In genomic region chr3:36992806-36993325, GRCh38 we compare ENCODE assay signal across 8 cellular contexts. TPM values are rescaled to one million over a fixed set of nuclear protein-coding genes. Genes with fewer than 3 reads are reported as not detected.
DNase-seq lines count a peak whose midpoint lies in the region; ATAC-seq and TF ChIP-seq lines count a peak whose summit lies in the region.

TSS of gene EPM2AIP1 (minus strand) at chr3:36993131. CDS start at chr3:36993077, 54 bp downstream.

- H3K9ac ChIP-seq in OCI-LY3 (ENCODE audit: low read length) (peak within 1 kb of the TSS; percentile 93), colonic mucosa (ENCODE audit: low read depth in 2 of 2, low read length in 2 of 2) (peak within 1 kb of the TSS; percentile 90 to 93), mesendoderm (ENCODE audit: low read length) (peak within 1 kb of the TSS; percentile 99)

- H3K27ac ChIP-seq in OCI-LY3 (ENCODE audit: low read length) (peak within 1 kb of the TSS; percentile 88), colonic mucosa (peak within 1 kb of the TSS; percentile 97), mesendoderm (ENCODE audit: low read depth, low read length) (peak within 1 kb of the TSS; percentile 89), upper lobe of right lung (peak within 1 kb of the TSS; percentile 98)

- peak within 1 kb of the TSS; percentile 85 for H3K4ac ChIP-seq in mesendoderm (ENCODE audit: low read depth, low read length)

- peak within 1 kb of the TSS; percentile 90 for H3K4me3 ChIP-seq in OCI-LY3 (ENCODE audit: low read length)
- peak within 1 kb of the TSS; percentile 53 for H3K4me3 ChIP-seq in colonic mucosa
- peak within 1 kb of the TSS; percentile 94 for H3K4me3 ChIP-seq in mesendoderm (ENCODE audit: low read length)
- H3K4me3 ChIP-seq in upper lobe of right lung, result peak within 1 kb of the TSS; percentile 82

- DNase-seq in HCEC 1CT (peak; percentile 100), colonic mucosa (no peak), mesendoderm (no peak), upper lobe of right lung (peak; percentile 96), DMS79 treated with DMSO at 0.1 percent for 48 hours (lab: John Stamatoyannopoulos, UW) (no peak), NCI-H2081 treated with DMSO at 0.1 percent for 48 hours (lab: John Stamatoyannopoulos, UW) (no peak)

- ATAC-seq in GM18499 (IDR thresholded peaks at IDR 0.05; ENCODE audit: insufficient read depth, unreplicated experiment) (peak; percentile 1), upper lobe of right lung (peak; percentile 96)

- peak within 1 kb of the TSS; percentile 12 for H3K18ac ChIP-seq in mesendoderm (ENCODE audit: low read length)

- no peak within 1 kb of the TSS for H2BK120ac ChIP-seq in mesendoderm (ENCODE audit: low read depth, low read length)

- H3K27me3 ChIP-seq in OCI-LY3 (ENCODE audit: low read depth, low read length) (no peaks in the 10 kb centered on the region), colonic mucosa (no peaks in the 10 kb centered on the region), mesendoderm (ENCODE audit: insufficient read depth, low read length, poor library complexity) (no peaks in the 10 kb centered on the region), upper lobe of right lung (no peaks in the 10 kb centered on the region)

- H3K4me2 ChIP-seq in OCI-LY3 (ENCODE audit: low read length) (peak within 1 kb of the TSS; percentile 95), mesendoderm (ENCODE audit: low read length) (peak within 1 kb of the TSS; percentile 82)

- H3K4me1 ChIP-seq in OCI-LY3 (ENCODE audit: low read length) (peaks cover 32% of the 10 kb centered on the region), colonic mucosa (no peaks in the 10 kb centered on the region), mesendoderm (ENCODE audit: control insufficient read depth, low read depth, low read length) (peaks cover 10% of the 10 kb centered on the region), upper lobe of right lung (peaks cover 50% of the 10 kb centered on the region)

- peak; percentile 31 for TF ChIP-seq CTCF in OCI-LY3 (IDR thresholded peaks at IDR 0.05; ENCODE audit: low read depth, low read length)
- TF ChIP-seq CTCF in colonic mucosa (IDR thresholded peaks at IDR 0.05), result no peak
- TF ChIP-seq CTCF in upper lobe of right lung (IDR thresholded peaks at IDR 0.05), result peak; percentile 40

- intact Hi-C loops in colonic mucosa (cut with DNase I), result no loop called here
- intact Hi-C loops in upper lobe of right lung (cut with DNase I), result no loop called here

- no peak within 1 kb of the TSS for H4K8ac ChIP-seq in mesendoderm (ENCODE audit: low read depth, low read length)

- H3K9me3 ChIP-seq in OCI-LY3 (ENCODE audit: insufficient read depth, low read length), result no peaks in the 10 kb centered on the region
- no peaks in the 10 kb centered on the region for H3K9me3 ChIP-seq in colonic mucosa
- H3K9me3 ChIP-seq in upper lobe of right lung, result no peaks in the 10 kb centered on the region

- H2BK15ac ChIP-seq in mesendoderm (replicated peaks; ENCODE audit: low read depth), result no peak within 1 kb of the TSS

- peak within 1 kb of the TSS; percentile 95 for H2BK5ac ChIP-seq in mesendoderm (ENCODE audit: low read length)

- H3K56ac ChIP-seq in mesendoderm (ENCODE audit: low read length), result peak within 1 kb of the TSS; percentile 99

- H3K79me1 ChIP-seq in mesendoderm (ENCODE audit: low read length), result peaks cover 7% of the 10 kb centered on the region

- H3K79me2 ChIP-seq in OCI-LY3 (ENCODE audit: low read length), result peaks cover 84% of the 10 kb centered on the region
- peaks cover 35% of the 10 kb centered on the region for H3K79me2 ChIP-seq in mesendoderm (ENCODE audit: control insufficient read depth, insufficient read depth, low read length)

- no CpG with 5 or more reads among the region's 48 CpGs for WGBS in mesendoderm (ENCODE audit: extremely low coverage, insufficient coverage, low lambda C conversion rate)

- peaks cover 59% of the 10 kb centered on the region for H3K36me3 ChIP-seq in OCI-LY3 (replicated peaks; ENCODE audit: low read depth, low read length)
- H3K36me3 ChIP-seq in colonic mucosa, result no peaks in the 10 kb centered on the region
- H3K36me3 ChIP-seq in mesendoderm (ENCODE audit: control insufficient read depth, insufficient read depth, low read length), result no peaks in the 10 kb centered on the region
- peaks cover 29% of the 10 kb centered on the region for H3K36me3 ChIP-seq in upper lobe of right lung

- H2AK5ac ChIP-seq in mesendoderm (ENCODE audit: low read length), result peak within 1 kb of the TSS; percentile 68

- peak within 1 kb of the TSS; percentile 95 for H3K23ac ChIP-seq in mesendoderm (ENCODE audit: low read length)

- H4K5ac ChIP-seq in mesendoderm (ENCODE audit: low read length), result no peak within 1 kb of the TSS

- peak within 1 kb of the TSS; percentile 78 for H2AFZ ChIP-seq in OCI-LY3 (ENCODE audit: low read depth, low read length)

- peaks cover 23% of the 10 kb centered on the region for H4K20me1 ChIP-seq in OCI-LY3 (ENCODE audit: insufficient read depth, low read length)

RNA-seq across cellular contexts. Expression of gene EPM2AIP1, which starts in this region (rescaled TPM):
- 10 to 100 TPM; 13.0 to 14.3 TPM for total RNA-seq in colonic mucosa
- 6.6 TPM for polyA plus RNA-seq in mesendoderm (2013, experiment 1 of 2)
- 6.6 TPM for polyA plus RNA-seq in mesendoderm (2013, experiment 2 of 2)
- 20.1 TPM for total RNA-seq in upper lobe of right lung

Comparison
In these comparisons a context has a peak if more than half of its experiments do, and no peak if none do; other contexts are left out.
1. DNase-seq: peak in HCEC 1CT (single experiment) and upper lobe of right lung (single experiment); none in colonic mucosa (single experiment), mesendoderm (single experiment), DMS79 treated with DMSO at 0.1 percent for 48 hours (single experiment) and NCI-H2081 treated with DMSO at 0.1 percent for 48 hours (single experiment).
2. Peak in every context shown above with its lines, with median percentiles within 50 percentile points of each other: H3K27ac ChIP-seq, H3K4me3 ChIP-seq and H3K9ac ChIP-seq.